12 cellular contexts compared by ENCODE assay signal in the genomic region with DNA sequence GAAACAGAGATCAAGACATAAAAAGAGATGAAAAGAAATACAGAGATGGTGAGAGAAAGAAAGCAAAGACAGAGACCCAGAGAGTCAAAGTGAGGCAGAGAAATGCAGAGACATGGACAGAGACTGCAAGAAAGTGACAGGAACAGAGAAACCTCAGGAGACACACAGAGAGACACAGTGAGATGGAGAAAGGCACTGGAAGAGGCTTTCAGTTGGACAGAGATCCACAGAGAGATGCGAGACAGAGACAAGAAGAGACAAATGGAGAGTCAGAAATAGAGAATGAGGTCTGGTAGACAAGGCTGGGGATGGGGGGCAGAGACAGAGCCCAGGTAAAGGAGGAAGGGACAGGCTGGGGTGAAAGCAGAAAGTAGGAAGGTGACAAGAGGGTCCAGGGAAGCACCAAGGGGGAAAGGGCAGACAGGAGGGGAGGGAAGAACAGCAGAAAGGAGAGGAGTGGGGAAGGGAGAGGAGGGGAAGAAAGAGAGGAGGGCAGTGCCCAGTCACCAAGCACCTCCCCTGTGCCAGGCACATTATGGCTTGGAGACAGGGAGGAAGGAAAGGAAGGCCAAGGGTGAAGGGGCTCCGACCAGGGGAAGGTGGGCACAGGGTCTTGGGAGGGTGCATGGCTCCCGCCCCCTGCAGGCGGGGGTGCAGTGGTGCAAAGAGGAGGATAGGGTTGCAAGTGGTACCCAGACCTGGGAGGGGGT. TPM values are rescaled to one million over a fixed set of nuclear protein-coding genes. Genes with fewer than 3 reads are reported as not detected.
DNase-seq lines count a peak whose midpoint lies in the region; ATAC-seq and TF ChIP-seq lines count a peak whose summit lies in the region.
"Had no signal": no experiment of that assay in that cellular context is flagged by ENCODE, and none has a peak within 500 bp of the region (broad histone marks: within the 10 kb centered on the region; RNA-seq: fewer than 3 reads in every experiment).

No MANE protein-coding gene starts in this region.

- no peak for ATAC-seq in Panc1
- no peak for ATAC-seq in esophagus mucosa
- ATAC-seq: left ventricle myocardium superior had no signal

- BruUV-seq in Panc1 (replicated peaks; lab: Mats Ljungman, UMichigan), result no TSS peak

- no peaks in the 10 kb centered on the region for H3K9me3 ChIP-seq in Panc1 (ENCODE audit: control insufficient read depth, insufficient read depth, low read depth, low read length)
- H3K9me3 ChIP-seq: HAP-1, stomach had no signal

- H3K27ac ChIP-seq in C4-2B (no peak overlapping the region), Panc1 (ENCODE audit: low read length) (no peak overlapping the region)
- H3K27ac ChIP-seq: stomach had no signal

- POLR2A ChIA-PET in Panc1 (lab: Charles Lee), result no interaction called here

- H3K36me3 ChIP-seq in Panc1 (ENCODE audit: control insufficient read depth, insufficient read depth, low read length), result no peaks in the 10 kb centered on the region
- H3K36me3 ChIP-seq: HAP-1, stomach had no signal

- peak; percentile 13 for TF ChIP-seq CTCF in C4-2B (conservative IDR thresholded peaks at IDR 0.05)
- TF ChIP-seq CTCF in GM12873 (IDR thresholded peaks at IDR 0.05; ENCODE audit: insufficient read depth, low read depth, low read length, missing control alignments), result peak; percentile 65
- peak; percentile 48 for TF ChIP-seq CTCF in Panc1 (IDR thresholded peaks at IDR 0.05)

- no peak overlapping the region for H3K4me3 ChIP-seq in Panc1 (ENCODE audit: low read depth in 2 of 2, low read length in 2 of 2)
- H3K4me3 ChIP-seq: HAP-1, stomach had no signal

- intact Hi-C loops in Panc1 (cut with micrococcal nuclease; ENCODE audit: unreplicated experiment), result no loop called here

- peaks cover 15% of the 10 kb centered on the region for H3K27me3 ChIP-seq in Panc1 (ENCODE audit: control insufficient read depth, insufficient read depth, low read length)

- DNase-seq in Panc1 (ENCODE audit: low read depth, low spot score), result no peak
- peak; percentile 49 for DNase-seq in iPS DF 4.7 (ENCODE audit: extremely low read depth, low spot score)
- DNase-seq in superior temporal gyrus (ENCODE audit: extremely low spot score), result no peak
- no peak for DNase-seq in NCI-H345 (lab: John Stamatoyannopoulos, UW)
- no peak for DNase-seq in stimulated activated CD4-positive, alpha-beta T cell treated with anti-CD3 and anti-CD28 coated beads, Interleukin-1b, Interleukin-23, amount 100 ng/mL, for 48 hours
- DNase-seq: dorsolateral prefrontal cortex, left ventricle myocardium superior, stomach had no signal

- no peaks in the 10 kb centered on the region for H3K4me1 ChIP-seq in Panc1 (ENCODE audit: control insufficient read depth, insufficient read depth, low read length)

- in situ Hi-C loops in Panc1 (cut with HindIII; ENCODE audit: low pct_unique_long_range_greater_than_20kb, low sequenced_read_pairs), result no loop called here

- CTCF ChIA-PET in Panc1 (lab: Charles Lee), result no interaction called here

RNA-seq across cellular contexts. Expression of gene DEDD2, which starts 38.5 kb away (rescaled TPM):
- total RNA-seq in Panc1 (2021; ENCODE audit: unreplicated experiment), result 13.2 TPM
- polyA plus RNA-seq in Panc1 (2012; ENCODE audit: insufficient read length), result 18.1 TPM
- 11.6 TPM for total RNA-seq in esophagus mucosa

RNA-seq across cellular contexts. Expression of gene ZNF526, which starts 41.2 kb away (rescaled TPM):
- 10.5 TPM for total RNA-seq in Panc1 (2021; ENCODE audit: unreplicated experiment)
- polyA plus RNA-seq in Panc1 (2012; ENCODE audit: insufficient read length), result 8.4 TPM
- total RNA-seq in esophagus mucosa, result 4.5 TPM

RNA-seq across cellular contexts. Expression of gene POU2F2, which starts 46.7 kb away (rescaled TPM):
- total RNA-seq in Panc1 (2021; ENCODE audit: unreplicated experiment) (0.10 TPM), esophagus mucosa (1.00 TPM)
- polyA plus RNA-seq in Panc1 (2012; ENCODE audit: insufficient read length), result 0.22 TPM

Comparison
In these comparisons a context has a peak if more than half of its experiments do, and no peak if none do; other contexts are left out.
1. CTCF ChIP-seq: peak in every context shown above with its lines; median percentile 65 in GM12873; 48 in Panc1; 13 in C4-2B.